Comparison of ENCODE assay signal across 8 cellular contexts in the genomic region with DNA sequence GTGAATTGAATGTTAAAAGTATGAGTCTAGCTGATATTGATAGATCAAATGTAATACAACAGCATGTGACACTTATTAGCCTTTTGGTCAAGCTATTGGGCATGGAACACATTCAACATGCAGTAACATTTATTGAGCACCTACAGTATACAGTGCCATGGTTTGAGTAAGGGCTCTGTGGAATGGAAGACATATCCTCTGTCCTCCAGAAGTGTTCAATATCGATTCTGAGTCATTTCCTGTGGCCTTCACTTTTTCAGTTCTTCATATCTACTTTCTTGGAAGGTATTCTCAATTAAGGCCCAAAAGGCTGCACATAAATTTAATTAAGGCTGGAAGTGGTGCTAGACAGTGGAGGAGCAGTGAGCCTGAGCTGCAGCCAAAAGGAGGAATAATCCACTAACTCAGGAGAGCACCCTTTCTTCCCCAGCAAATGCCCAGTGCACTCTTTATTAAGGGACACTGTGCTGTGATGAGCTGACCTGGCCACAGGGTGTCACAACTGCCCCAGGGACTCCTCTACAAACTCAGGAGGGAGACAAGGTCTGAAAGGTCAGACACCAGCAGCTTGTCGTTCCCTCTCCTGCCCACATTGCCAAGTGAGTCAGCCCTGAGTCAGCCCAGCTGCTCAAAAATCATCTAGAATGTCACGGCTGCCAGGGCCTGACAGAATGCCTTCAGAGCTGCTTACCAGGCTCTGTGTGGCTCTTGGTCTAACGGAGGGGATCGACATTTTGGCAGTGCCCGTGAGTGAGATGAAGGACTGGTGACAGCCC.
DNase-seq lines count a peak whose midpoint lies in the region; ATAC-seq and TF ChIP-seq lines count a peak whose summit lies in the region.
"Had no signal": no experiment of that assay in that cellular context is flagged by ENCODE, and none has a peak within 500 bp of the region (broad histone marks: within the 10 kb centered on the region; RNA-seq: fewer than 3 reads in every experiment).

No MANE protein-coding gene starts in this region.

- POLR2A ChIA-PET in activated CD4-positive, alpha-beta memory T cell treated with anti-CD3 and anti-CD28 coated beads, Interleukin-2, amount 10 ng/mL, durations not matched to agents 7 days and 5 days (lab: Charles Lee): interaction anchor here (0.9 to 1.4 kb wide), 2 partner anchors 9 to 29 kb away, joined by 3 read pairs; no protein-coding TSS in a partner anchor

- no peaks in the 10 kb centered on the region for H3F3A ChIP-seq in GM23338 (replicated peaks; ENCODE audit: low read depth)

- H3K36me3 Mint-ChIP-seq in GM23338 (ENCODE audit: low read depth) (no peaks in the 10 kb centered on the region), endodermal cell (ENCODE audit: low read depth) (no peaks in the 10 kb centered on the region)
- H3K36me3 Mint-ChIP-seq in activated CD4-positive, alpha-beta memory T cell treated with anti-CD3 and anti-CD28 coated beads, Interleukin-2, amount 10 ng/mL, durations not matched to agents 7 days and 5 days (ENCODE audit: low read depth): no peaks in the 10 kb centered on the region

- H3K79me2 ChIP-seq in GM23338 (replicated peaks; ENCODE audit: insufficient read depth): no peaks in the 10 kb centered on the region

- H3K4me2 ChIP-seq in GM23338: no peak overlapping the region

- TF ChIP-seq CTCF in GM23338 (conservative IDR thresholded peaks at IDR 0.05; ENCODE audit: low read depth in 2 of 2): peak; percentile 71 to 89
- peak; percentile 86 for TF ChIP-seq CTCF in endodermal cell (conservative IDR thresholded peaks at IDR 0.05)

- H3K4me3 ChIP-seq in GM23338: no peak overlapping the region
- H3K4me3 ChIP-seq in endodermal cell (ENCODE audit: low read length): no peak overlapping the region

- no peaks in the 10 kb centered on the region; the same call in 2 of the 3 replicates for H3K9me3 Mint-ChIP-seq in GM23338
- H3K9me3 Mint-ChIP-seq in activated CD4-positive, alpha-beta memory T cell treated with anti-CD3 and anti-CD28 coated beads, Interleukin-2, amount 10 ng/mL, durations not matched to agents 7 days and 5 days: no peaks in the 10 kb centered on the region
- no peaks in the 10 kb centered on the region for H3K9me3 Mint-ChIP-seq in endodermal cell

- no peaks in the 10 kb centered on the region for H4K20me1 ChIP-seq in GM23338 (replicated peaks; ENCODE audit: insufficient read depth)

- H3K27me3 Mint-ChIP-seq in GM23338 (ENCODE audit: insufficient read depth, low read depth, poor library complexity) (peaks cover 2% of the 10 kb centered on the region), endodermal cell (ENCODE audit: insufficient read depth) (peaks cover 5% of the 10 kb centered on the region)
- peaks cover 4% of the 10 kb centered on the region for H3K27me3 Mint-ChIP-seq in activated CD4-positive, alpha-beta memory T cell treated with anti-CD3 and anti-CD28 coated beads, Interleukin-2, amount 10 ng/mL, durations not matched to agents 7 days and 5 days
- H3K27me3 Mint-ChIP-seq: activated B cell treated with CpG ODN at 0.5 μM for 24 hours had no signal

- CTCF ChIA-PET in activated CD4-positive, alpha-beta memory T cell treated with anti-CD3 and anti-CD28 coated beads, Interleukin-2, amount 10 ng/mL, durations not matched to agents 7 days and 5 days (lab: Charles Lee): interaction anchor here (0.6 to 3.5 kb wide), 8 partner anchors 11 to 1623 kb away, joined by 3 to 35 read pairs (median 3); no protein-coding TSS in a partner anchor

- H3K27ac ChIP-seq in GM23338 (ENCODE audit: low read depth): no peak overlapping the region
- no peak overlapping the region for H3K27ac ChIP-seq in endodermal cell (ENCODE audit: low read depth, low read length)

- DNase-seq in GM23338 (ENCODE audit: low spot score) (peak; percentile 86), NCI-H2196 treated with DMSO at 0.1 percent for 48 hours (lab: John Stamatoyannopoulos, UW; ENCODE audit: unreplicated experiment) (peak; percentile 53), endodermal cell (peak; percentile 93), myocyte (ENCODE audit: low read depth) (peak; percentile 99)
- peak; percentile 74 for DNase-seq in activated CD4-positive, alpha-beta memory T cell treated with anti-CD3 and anti-CD28 coated beads, Interleukin-2, amount 10 ng/mL, durations not matched to agents 7 days and 5 days
- peak; percentile 90 for DNase-seq in stimulated activated CD8-positive, alpha-beta memory T cell treated with anti-CD3 and anti-CD28 coated beads, Interleukin-4, amount 100 ng/mL, for 48 hours
- DNase-seq: activated B cell treated with CpG ODN at 0.5 μM for 24 hours had no signal

- H3K36me3 ChIP-seq in GM23338 (ENCODE audit: insufficient read depth): no peaks in the 10 kb centered on the region
- no peaks in the 10 kb centered on the region for H3K36me3 ChIP-seq in endodermal cell (ENCODE audit: control insufficient read depth, insufficient read depth, low read length)

- 54% methylated on average over 5 to 6 of the region's 6 CpGs for WGBS in endodermal cell (ENCODE audit: insufficient coverage in 1 of 2, insufficient read length in 1 of 2), 2 experiments

- no peak overlapping the region for H3K4me3 Mint-ChIP-seq in GM23338
- H3K4me3 Mint-ChIP-seq in activated CD4-positive, alpha-beta memory T cell treated with anti-CD3 and anti-CD28 coated beads, Interleukin-2, amount 10 ng/mL, durations not matched to agents 7 days and 5 days: no peak overlapping the region
- H3K4me3 Mint-ChIP-seq in endodermal cell: no peak overlapping the region
- H3K4me3 Mint-ChIP-seq: activated B cell treated with CpG ODN at 0.5 μM for 24 hours had no signal

- H3K4me1 ChIP-seq in GM23338 (ENCODE audit: insufficient read depth) (peaks cover 12% of the 10 kb centered on the region; the same call in 1 of the 2 replicates), endodermal cell (ENCODE audit: control insufficient read depth, insufficient read depth, low read length) (peaks cover 3% of the 10 kb centered on the region)

- H3K4me1 Mint-ChIP-seq in GM23338 (peaks cover 9% of the 10 kb centered on the region), endodermal cell (peaks cover 27% of the 10 kb centered on the region)
- peaks cover 19% of the 10 kb centered on the region for H3K4me1 Mint-ChIP-seq in activated CD4-positive, alpha-beta memory T cell treated with anti-CD3 and anti-CD28 coated beads, Interleukin-2, amount 10 ng/mL, durations not matched to agents 7 days and 5 days
- H3K4me1 Mint-ChIP-seq: activated B cell treated with CpG ODN at 0.5 μM for 24 hours had no signal

- H3K27ac Mint-ChIP-seq in GM23338 (no peak overlapping the region), endodermal cell (no peak overlapping the region)
- H3K27ac Mint-ChIP-seq in activated CD4-positive, alpha-beta memory T cell treated with anti-CD3 and anti-CD28 coated beads, Interleukin-2, amount 10 ng/mL, durations not matched to agents 7 days and 5 days: no peak overlapping the region
- H3K27ac Mint-ChIP-seq: activated B cell treated with CpG ODN at 0.5 μM for 24 hours had no signal

- ATAC-seq in GM23338: peak; percentile 100
- ATAC-seq in GM18502 (IDR thresholded peaks at IDR 0.05; ENCODE audit: poor library complexity, unreplicated experiment): no peak

- H3K27me3 ChIP-seq in GM23338 (ENCODE audit: insufficient read depth) (no peaks in the 10 kb centered on the region), endodermal cell (ENCODE audit: control insufficient read depth, insufficient read depth, low read length, poor library complexity, severe bottlenecking) (no peaks in the 10 kb centered on the region)

- no peaks in the 10 kb centered on the region for H3K9me3 ChIP-seq in endodermal cell (ENCODE audit: control insufficient read depth, low read length)

- H2AFZ ChIP-seq in GM23338: 0 out of 2 replicates have a peak overlapping the region, but pooled peaks have one; percentile 53

- H3K9me2 ChIP-seq in GM23338 (ENCODE audit: insufficient read depth): peaks cover 3% of the 10 kb centered on the region; the same call in 1 of the 2 replicates

- no peak overlapping the region for H3K9ac ChIP-seq in endodermal cell (ENCODE audit: extremely low read depth, low read length, poor library complexity, severe bottlenecking)

TF ChIP-seq in GM23338, 12 proteins besides CTCF, POLR2A, EP300 and RAD21:
- no peak for TF ChIP-seq EZH2 (IDR thresholded peaks at IDR 0.05; ENCODE audit: low read depth, unreplicated experiment)
- TF ChIP-seq ZNF331 (CRISPR knock-in tag; IDR thresholded peaks at IDR 0.05; ENCODE audit: low read depth): no peak
- TF ChIP-seq, protein P1, sequence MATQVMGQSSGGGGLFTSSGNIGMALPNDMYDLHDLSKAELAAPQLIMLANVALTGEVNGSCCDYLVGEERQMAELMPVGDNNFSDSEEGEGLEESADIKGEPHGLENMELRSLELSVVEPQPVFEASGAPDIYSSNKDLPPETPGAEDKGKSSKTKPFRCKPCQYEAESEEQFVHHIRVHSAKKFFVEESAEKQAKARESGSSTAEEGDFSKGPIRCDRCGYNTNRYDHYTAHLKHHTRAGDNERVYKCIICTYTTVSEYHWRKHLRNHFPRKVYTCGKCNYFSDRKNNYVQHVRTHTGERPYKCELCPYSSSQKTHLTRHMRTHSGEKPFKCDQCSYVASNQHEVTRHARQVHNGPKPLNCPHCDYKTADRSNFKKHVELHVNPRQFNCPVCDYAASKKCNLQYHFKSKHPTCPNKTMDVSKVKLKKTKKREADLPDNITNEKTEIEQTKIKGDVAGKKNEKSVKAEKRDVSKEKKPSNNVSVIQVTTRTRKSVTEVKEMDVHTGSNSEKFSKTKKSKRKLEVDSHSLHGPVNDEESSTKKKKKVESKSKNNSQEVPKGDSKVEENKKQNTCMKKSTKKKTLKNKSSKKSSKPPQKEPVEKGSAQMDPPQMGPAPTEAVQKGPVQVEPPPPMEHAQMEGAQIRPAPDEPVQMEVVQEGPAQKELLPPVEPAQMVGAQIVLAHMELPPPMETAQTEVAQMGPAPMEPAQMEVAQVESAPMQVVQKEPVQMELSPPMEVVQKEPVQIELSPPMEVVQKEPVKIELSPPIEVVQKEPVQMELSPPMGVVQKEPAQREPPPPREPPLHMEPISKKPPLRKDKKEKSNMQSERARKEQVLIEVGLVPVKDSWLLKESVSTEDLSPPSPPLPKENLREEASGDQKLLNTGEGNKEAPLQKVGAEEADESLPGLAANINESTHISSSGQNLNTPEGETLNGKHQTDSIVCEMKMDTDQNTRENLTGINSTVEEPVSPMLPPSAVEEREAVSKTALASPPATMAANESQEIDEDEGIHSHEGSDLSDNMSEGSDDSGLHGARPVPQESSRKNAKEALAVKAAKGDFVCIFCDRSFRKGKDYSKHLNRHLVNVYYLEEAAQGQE (IDR thresholded peaks at IDR 0.05; ENCODE audit: unreplicated experiment): no peak
- TF ChIP-seq POLR2AphosphoS5 (IDR thresholded peaks at IDR 0.05; ENCODE audit: low read depth): no peak
- no peak for TF ChIP-seq JUNB (IDR thresholded peaks at IDR 0.05; ENCODE audit: unreplicated experiment)
- no peak for TF ChIP-seq EZH2phosphoT487 (IDR thresholded peaks at IDR 0.05; ENCODE audit: unreplicated experiment)
